Comparison of ENCODE assay signal across 9 cellular contexts in genomic region chr7:122886357-122887081, GRCh38. TPM values are rescaled to one million over a fixed set of nuclear protein-coding genes. Genes with fewer than 3 reads are reported as not detected.
A peak's percentile ranks its signal among the peaks of the same experiment; 100 is the strongest.
DNase-seq lines count a peak whose midpoint lies in the region; ATAC-seq and TF ChIP-seq lines count a peak whose summit lies in the region.
"Had no signal": no experiment of that assay in that cellular context is flagged by ENCODE, and none has a peak within 500 bp of the region (broad histone marks: within the 10 kb centered on the region; RNA-seq: fewer than 3 reads in every experiment).

CADPS2 (minus strand) TSS chr7:122886460; CDS start chr7:122886337, 123 bp downstream.

- H3K27me3 Mint-ChIP-seq in brain = peaks cover 51% of the 10 kb centered on the region

- H3K36me3 ChIP-seq in psoas muscle (ENCODE audit: insufficient read depth in 1 of 2, low read depth in 1 of 2) = no peaks in the 10 kb centered on the region

- intact Hi-C loops in psoas muscle (cut with DNase I) = loop anchor here in 1 of 2 donors (5.0 kb wide), 1 partner anchor 266 kb away; no protein-coding TSS in a partner anchor

- H3K27me3 ChIP-seq in psoas muscle (ENCODE audit: insufficient read depth in 3 of 3, low read length in 2 of 3) = peaks cover 0 to 32% (median 0%) of the 10 kb centered on the region in 3 donors

- peak within 1 kb of the TSS; percentile 73 for H3K27ac ChIP-seq in psoas muscle

- peaks cover 4% of the 10 kb centered on the region for H3K4me1 ChIP-seq in psoas muscle

- ATAC-seq in GM19455 (IDR thresholded peaks at IDR 0.05; ENCODE audit: unreplicated experiment) (peak; percentile 69), HG03457 (IDR thresholded peaks at IDR 0.05; ENCODE audit: unreplicated experiment) (peak; percentile 58), psoas muscle (peak; percentile 70 to 88 (median 84))

- H3K9me3 Mint-ChIP-seq in brain = no peaks in the 10 kb centered on the region

- H3K36me3 Mint-ChIP-seq in brain = no peaks in the 10 kb centered on the region

- DNase-seq in D341Med (ENCODE audit: low spot score) = peak; percentile 83
- DNase-seq in NCI-H82 (lab: John Stamatoyannopoulos, UW) = peak; percentile 86
- DNase-seq in hippocampal formation (lab: John Stamatoyannopoulos, UW) = peak; percentile 59 to 69
- peak; percentile 82 to 88 for DNase-seq in psoas muscle
- no peak for DNase-seq in stimulated activated CD4-positive, alpha-beta T cell treated with anti-CD3 and anti-CD28 coated beads, Interleukin-4, amount 100 ng/mL, for 4 hours

- peak within 1 kb of the TSS; percentile 85 for H3K4me3 ChIP-seq in psoas muscle

- H3K27ac Mint-ChIP-seq in brain = peak within 1 kb of the TSS in 4 of 5 experiments; percentile 18 to 81 (median 75)

- TF ChIP-seq CTCF in brain (conservative IDR thresholded peaks at IDR 0.05) (peak in 1 of 2 experiments; percentile 37), psoas muscle (IDR thresholded peaks at IDR 0.05) (no peak)

- H3K9me3 ChIP-seq in psoas muscle = no peaks in the 10 kb centered on the region

- 0% methylated on average over 54 to 73 of the region's 73 CpGs for WGBS in psoas muscle, 3 donors

- H3K4me1 Mint-ChIP-seq in brain = peaks cover 14% of the 10 kb centered on the region

- peak within 1 kb of the TSS; percentile 89 to 94 (median 91) for H3K4me3 Mint-ChIP-seq in brain

RNA-seq across cellular contexts. Expression of gene CADPS2, which starts in this region (rescaled TPM):
- polyA plus RNA-seq in brain (ENCODE audit: insufficient read depth, low read depth, low replicate concordance) (27.2 TPM), psoas muscle (1 to 10 TPM; 1.5 to 1.7 (median 1.6) TPM)
- total RNA-seq in psoas muscle = 1 to 10 TPM; 2.1 to 3.6 (median 3.2) TPM
- total RNA-seq: activated CD8-positive, alpha-beta memory T cell treated with anti-CD3 and anti-CD28 coated beads for 36 hours had no signal

Comparison
In these comparisons a context has a peak if more than half of its experiments do, and no peak if none do; other contexts are left out.
1. RNA of gene CADPS2 (polyA plus RNA-seq): 27.2 TPM in brain (single experiment); 1.5 to 1.7 TPM in psoas muscle; every median in the first group is over 10 times any median in the second.
2. DNase-seq: peak in D341Med (single experiment), NCI-H82 (single experiment), hippocampal formation (2 of 2) and psoas muscle (2 of 2); none in stimulated activated CD4-positive, alpha-beta T cell treated with anti-CD3 and anti-CD28 coated beads, Interleukin-4, amount 100 ng/mL, for 4 hours (0 of 2).
3. Peak in every context shown above with its lines, with median percentiles within 50 percentile points of each other: ATAC-seq.